ENCODE assay signal across 1 cellular context in genomic region chr19:49866933-49867782, GRCh38.
A peak's percentile ranks its signal among the peaks of the same experiment; 100 is the strongest.
TF ChIP-seq lines count a peak whose summit lies in the region.

Gene PNKP, minus strand, starts transcription at chr19:49867576. Its CDS starts 372 bp downstream, at chr19:49867204.

TF ChIP-seq in K562, 482 proteins besides CTCF, POLR2A, EP300 and RAD21 (continued from another document and continues in another):
- TF ChIP-seq THAP12 (CRISPR knock-in tag; IDR thresholded peaks at IDR 0.05): no peak
- no peak for TF ChIP-seq PCBP1 (IDR thresholded peaks at IDR 0.05; ENCODE audit: low read depth, low read length, poor library complexity, severe bottlenecking)
- TF ChIP-seq HNRNPLL (IDR thresholded peaks at IDR 0.05; ENCODE audit: low read depth, low read length, poor library complexity, severe bottlenecking): peak; percentile 51
- no peak for TF ChIP-seq ZNF785 (CRISPR knock-in tag; IDR thresholded peaks at IDR 0.05)
- no peak for TF ChIP-seq MCM7 (IDR thresholded peaks at IDR 0.05)
- TF ChIP-seq ATF6 (CRISPR knock-in tag; IDR thresholded peaks at IDR 0.05): no peak
- peak; percentile 86 for TF ChIP-seq NCOA1 (IDR thresholded peaks at IDR 0.05; ENCODE audit: low read depth)
- TF ChIP-seq MCM2 (IDR thresholded peaks at IDR 0.05; ENCODE audit: low read depth): no peak
- TF ChIP-seq SAP30 (IDR thresholded peaks at IDR 0.05; ENCODE audit: borderline replicate concordance, insufficient read depth, low read depth, low read length, poor library complexity, severe bottlenecking): peak; percentile 95
- no peak for TF ChIP-seq IRF9 (tag; IDR thresholded peaks at IDR 0.05)
- no peak for TF ChIP-seq JUN (IDR thresholded peaks at IDR 0.05; ENCODE audit: borderline replicate concordance, low read depth, low read length)
- TF ChIP-seq JUN (CRISPR knock-in tag; IDR thresholded peaks at IDR 0.05; ENCODE audit: borderline replicate concordance): peak; percentile 13; the same call in 1 of the 2 replicates
- TF ChIP-seq MEF2A (IDR thresholded peaks at IDR 0.05; ENCODE audit: control insufficient read depth, low read depth, low read length): no peak
- TF ChIP-seq ZBTB5 (IDR thresholded peaks at IDR 0.05): no peak
- TF ChIP-seq HDAC8 (tag; IDR thresholded peaks at IDR 0.05): no peak
- no peak for TF ChIP-seq ZBED1 (IDR thresholded peaks at IDR 0.05)
- TF ChIP-seq SOX6 (IDR thresholded peaks at IDR 0.05): 0 out of 2 replicates have a peak, but pooled peaks have one; percentile 41
- TF ChIP-seq BMI1 (IDR thresholded peaks at IDR 0.05; ENCODE audit: low read length): peak; percentile 20; the same call in 1 of the 2 replicates
- TF ChIP-seq E2F6 (IDR thresholded peaks at IDR 0.05; ENCODE audit: borderline replicate concordance in 1 of 2, extremely low read depth in 1 of 2, insufficient read depth in 1 of 2, insufficient read length in 1 of 2, low read depth in 1 of 2, low read length in 1 of 2, poor library complexity in 1 of 2, severe bottlenecking in 1 of 2): peak; percentile 47 to 77
- no peak for TF ChIP-seq ZNF347 (CRISPR knock-in tag; IDR thresholded peaks at IDR 0.05; ENCODE audit: low read depth)
- TF ChIP-seq MAFK (IDR thresholded peaks at IDR 0.05; ENCODE audit: low read length): no peak
- TF ChIP-seq POLR3A (IDR thresholded peaks at IDR 0.05; ENCODE audit: borderline replicate concordance, extremely low read depth, insufficient read depth, insufficient read length): no peak
- TF ChIP-seq GABPB1 (CRISPR knock-in tag; IDR thresholded peaks at IDR 0.05): peak; percentile 95
- TF ChIP-seq HMG20B (CRISPR knock-in tag; IDR thresholded peaks at IDR 0.05): no peak
- TF ChIP-seq ZNF12 (CRISPR knock-in tag; IDR thresholded peaks at IDR 0.05): no peak
- TF ChIP-seq NR0B1 (IDR thresholded peaks at IDR 0.05; ENCODE audit: partially characterized antibody): no peak
- no peak for TF ChIP-seq FOXA1 (IDR thresholded peaks at IDR 0.05; ENCODE audit: borderline replicate concordance)
- TF ChIP-seq L3MBTL2 (IDR thresholded peaks at IDR 0.05): peak; percentile 70; the same call in 1 of the 2 replicates
- no peak for TF ChIP-seq ZNF280B (CRISPR knock-in tag; IDR thresholded peaks at IDR 0.05)
- no peak for TF ChIP-seq ELK3 (CRISPR knock-in tag; IDR thresholded peaks at IDR 0.05)
- no peak for TF ChIP-seq PATZ1 (CRISPR knock-in tag; IDR thresholded peaks at IDR 0.05; ENCODE audit: borderline replicate concordance)
- peak; percentile 90 for TF ChIP-seq MTA1 (IDR thresholded peaks at IDR 0.05; ENCODE audit: borderline replicate concordance)
- peak; percentile 84 for TF ChIP-seq MAX (CRISPR knock-in tag; IDR thresholded peaks at IDR 0.05)
- no peak for TF ChIP-seq ZNF696 (CRISPR knock-in tag; conservative IDR thresholded peaks at IDR 0.05)
- no peak for TF ChIP-seq SMARCA5 (IDR thresholded peaks at IDR 0.05)
- no peak for TF ChIP-seq RBM34 (IDR thresholded peaks at IDR 0.05; ENCODE audit: borderline replicate concordance, insufficient read depth, low read length)
- TF ChIP-seq LARP7 (IDR thresholded peaks at IDR 0.05): no peak
- TF ChIP-seq FOXP1 (CRISPR knock-in tag; IDR thresholded peaks at IDR 0.05): peak; percentile 40; the same call in 1 of the 2 replicates
- TF ChIP-seq ETV5 (CRISPR knock-in tag; IDR thresholded peaks at IDR 0.05; ENCODE audit: low read depth): peak; percentile 89
- no peak for TF ChIP-seq ZNF79 (CRISPR knock-in tag; IDR thresholded peaks at IDR 0.05; ENCODE audit: low read depth)
- no peak for TF ChIP-seq RBM17 (IDR thresholded peaks at IDR 0.05; ENCODE audit: borderline replicate concordance, low read depth, low read length)
- peak; percentile 52 for TF ChIP-seq TBP (optimal IDR thresholded peaks at IDR 0.05; ENCODE audit: low read depth, low read length)
- TF ChIP-seq ZNF217 (CRISPR knock-in tag; IDR thresholded peaks at IDR 0.05): no peak
- peak; percentile 46; the same call in 1 of the 2 replicates for TF ChIP-seq CEBPG (CRISPR knock-in tag; IDR thresholded peaks at IDR 0.05)
- 0 out of 4 replicates have a peak, but pooled peaks of 1 of the 2 experiments have one; percentile 10 for TF ChIP-seq CEBPG (tag; conservative IDR thresholded peaks at IDR 0.05 in 1 of 2, IDR thresholded peaks at IDR 0.05 in 1 of 2)
- TF ChIP-seq ZNF124 (CRISPR knock-in tag; IDR thresholded peaks at IDR 0.05): no peak
- peak; percentile 93 for TF ChIP-seq CREM (IDR thresholded peaks at IDR 0.05; ENCODE audit: low read depth)
- no peak for TF ChIP-seq ZNF121 (CRISPR knock-in tag; conservative IDR thresholded peaks at IDR 0.05)
- no peak for TF ChIP-seq ZFP91 (CRISPR knock-in tag; IDR thresholded peaks at IDR 0.05)
- no peak for TF ChIP-seq ZNF655 (CRISPR knock-in tag; IDR thresholded peaks at IDR 0.05)
